Comparison of ENCODE assay signal across 1 cellular context in genomic region chr20:18380908-18381529, GRCh38.
TF ChIP-seq lines count a peak whose summit lies in the region.

No MANE protein-coding gene starts in this region.

TF ChIP-seq in GM23338, 12 proteins besides CTCF, POLR2A, EP300 and RAD21 (continued from another document):
- TF ChIP-seq, protein P1, sequence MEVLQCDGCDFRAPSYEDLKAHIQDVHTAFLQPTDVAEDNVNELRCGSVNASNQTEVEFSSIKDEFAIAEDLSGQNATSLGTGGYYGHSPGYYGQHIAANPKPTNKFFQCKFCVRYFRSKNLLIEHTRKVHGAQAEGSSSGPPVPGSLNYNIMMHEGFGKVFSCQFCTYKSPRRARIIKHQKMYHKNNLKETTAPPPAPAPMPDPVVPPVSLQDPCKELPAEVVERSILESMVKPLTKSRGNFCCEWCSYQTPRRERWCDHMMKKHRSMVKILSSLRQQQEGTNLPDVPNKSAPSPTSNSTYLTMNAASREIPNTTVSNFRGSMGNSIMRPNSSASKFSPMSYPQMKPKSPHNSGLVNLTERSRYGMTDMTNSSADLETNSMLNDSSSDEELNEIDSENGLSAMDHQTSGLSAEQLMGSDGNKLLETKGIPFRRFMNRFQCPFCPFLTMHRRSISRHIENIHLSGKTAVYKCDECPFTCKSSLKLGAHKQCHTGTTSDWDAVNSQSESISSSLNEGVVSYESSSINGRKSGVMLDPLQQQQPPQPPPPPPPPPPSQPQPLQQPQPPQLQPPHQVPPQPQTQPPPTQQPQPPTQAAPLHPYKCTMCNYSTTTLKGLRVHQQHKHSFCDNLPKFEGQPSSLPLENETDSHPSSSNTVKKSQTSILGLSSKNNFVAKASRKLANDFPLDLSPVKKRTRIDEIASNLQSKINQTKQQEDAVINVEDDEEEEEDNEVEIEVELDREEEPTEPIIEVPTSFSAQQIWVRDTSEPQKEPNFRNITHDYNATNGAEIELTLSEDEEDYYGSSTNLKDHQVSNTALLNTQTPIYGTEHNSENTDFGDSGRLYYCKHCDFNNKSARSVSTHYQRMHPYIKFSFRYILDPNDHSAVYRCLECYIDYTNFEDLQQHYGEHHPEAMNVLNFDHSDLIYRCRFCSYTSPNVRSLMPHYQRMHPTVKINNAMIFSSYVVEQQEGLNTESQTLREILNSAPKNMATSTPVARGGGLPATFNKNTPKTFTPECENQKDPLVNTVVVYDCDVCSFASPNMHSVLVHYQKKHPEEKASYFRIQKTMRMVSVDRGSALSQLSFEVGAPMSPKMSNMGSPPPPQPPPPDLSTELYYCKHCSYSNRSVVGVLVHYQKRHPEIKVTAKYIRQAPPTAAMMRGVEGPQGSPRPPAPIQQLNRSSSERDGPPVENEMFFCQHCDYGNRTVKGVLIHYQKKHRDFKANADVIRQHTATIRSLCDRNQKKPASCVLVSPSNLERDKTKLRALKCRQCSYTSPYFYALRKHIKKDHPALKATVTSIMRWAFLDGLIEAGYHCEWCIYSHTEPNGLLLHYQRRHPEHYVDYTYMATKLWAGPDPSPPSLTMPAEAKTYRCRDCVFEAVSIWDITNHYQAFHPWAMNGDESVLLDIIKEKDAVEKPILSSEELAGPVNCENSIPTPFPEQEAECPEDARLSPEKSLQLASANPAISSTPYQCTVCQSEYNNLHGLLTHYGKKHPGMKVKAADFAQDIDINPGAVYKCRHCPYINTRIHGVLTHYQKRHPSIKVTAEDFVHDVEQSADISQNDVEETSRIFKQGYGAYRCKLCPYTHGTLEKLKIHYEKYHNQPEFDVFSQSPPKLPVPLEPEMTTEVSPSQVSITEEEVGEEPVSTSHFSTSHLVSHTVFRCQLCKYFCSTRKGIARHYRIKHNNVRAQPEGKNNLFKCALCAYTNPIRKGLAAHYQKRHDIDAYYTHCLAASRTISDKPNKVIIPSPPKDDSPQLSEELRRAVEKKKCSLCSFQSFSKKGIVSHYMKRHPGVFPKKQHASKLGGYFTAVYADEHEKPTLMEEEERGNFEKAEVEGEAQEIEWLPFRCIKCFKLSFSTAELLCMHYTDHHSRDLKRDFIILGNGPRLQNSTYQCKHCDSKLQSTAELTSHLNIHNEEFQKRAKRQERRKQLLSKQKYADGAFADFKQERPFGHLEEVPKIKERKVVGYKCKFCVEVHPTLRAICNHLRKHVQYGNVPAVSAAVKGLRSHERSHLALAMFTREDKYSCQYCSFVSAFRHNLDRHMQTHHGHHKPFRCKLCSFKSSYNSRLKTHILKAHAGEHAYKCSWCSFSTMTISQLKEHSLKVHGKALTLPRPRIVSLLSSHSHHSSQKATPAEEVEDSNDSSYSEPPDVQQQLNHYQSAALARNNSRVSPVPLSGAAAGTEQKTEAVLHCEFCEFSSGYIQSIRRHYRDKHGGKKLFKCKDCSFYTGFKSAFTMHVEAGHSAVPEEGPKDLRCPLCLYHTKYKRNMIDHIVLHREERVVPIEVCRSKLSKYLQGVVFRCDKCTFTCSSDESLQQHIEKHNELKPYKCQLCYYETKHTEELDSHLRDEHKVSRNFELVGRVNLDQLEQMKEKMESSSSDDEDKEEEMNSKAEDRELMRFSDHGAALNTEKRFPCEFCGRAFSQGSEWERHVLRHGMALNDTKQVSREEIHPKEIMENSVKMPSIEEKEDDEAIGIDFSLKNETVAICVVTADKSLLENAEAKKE (CRISPR knock-in tag; IDR thresholded peaks at IDR 0.05): peak; percentile 50; the same call in 1 of the 2 replicates
